24 cellular contexts compared by ENCODE assay signal in genomic region chrX:96689951-96690350, GRCh38. TPM values are rescaled to one million over a fixed set of nuclear protein-coding genes. Genes with fewer than 3 reads are reported as not detected.
DNase-seq lines count a peak whose midpoint lies in the region; ATAC-seq, FAIRE-seq and TF ChIP-seq lines count a peak whose summit lies in the region.
"Had no signal": no experiment of that assay in that cellular context is flagged by ENCODE, and none has a peak within 500 bp of the region (broad histone marks: within the 10 kb centered on the region; RNA-seq: fewer than 3 reads in every experiment).

No MANE protein-coding gene starts in this region.

- H3K27ac ChIP-seq in kidney (ENCODE audit: low read depth in 2 of 2, low read length in 2 of 2), result no peak overlapping the region
- H3K27ac ChIP-seq: KMS-11, SK-N-MC had no signal

- H3K4me3 Mint-ChIP-seq in effector memory CD8-positive, alpha-beta T cell, result no peak overlapping the region
- no peak overlapping the region for H3K4me3 Mint-ChIP-seq in Caco-2 (ENCODE audit: unreplicated experiment)
- H3K4me3 Mint-ChIP-seq: CD8-positive, alpha-beta T cell had no signal

- H3K9me3 ChIP-seq in kidney (ENCODE audit: control insufficient read depth in 1 of 2, low read length in 2 of 2) (no peaks in the 10 kb centered on the region), Caco-2 (no peaks in the 10 kb centered on the region)

- no peak overlapping the region for H3K9ac ChIP-seq in kidney (ENCODE audit: low read length in 2 of 2)
- H3K9ac ChIP-seq: KMS-11 had no signal

- H3K4me1 ChIP-seq in kidney (ENCODE audit: control insufficient read depth in 1 of 2, insufficient read depth in 1 of 2, low read depth in 1 of 2, low read length in 2 of 2), result no peaks in the 10 kb centered on the region
- H3K4me1 ChIP-seq in Caco-2, result no peaks in the 10 kb centered on the region

- peaks cover 2% of the 10 kb centered on the region for H3K36me3 Mint-ChIP-seq in effector memory CD8-positive, alpha-beta T cell (ENCODE audit: insufficient read depth)
- H3K36me3 Mint-ChIP-seq in Caco-2 (ENCODE audit: insufficient read depth, unreplicated experiment), result no peaks in the 10 kb centered on the region
- H3K36me3 Mint-ChIP-seq: CD8-positive, alpha-beta T cell had no signal

- no peak for TF ChIP-seq CTCF in kidney (IDR thresholded peaks at IDR 0.05; ENCODE audit: borderline replicate concordance, extremely low read depth, insufficient read depth)
- TF ChIP-seq CTCF in Caco-2 (IDR thresholded peaks at IDR 0.05; ENCODE audit: insufficient read depth in 1 of 2, low read depth in 1 of 2, low read length in 1 of 2, severe bottlenecking in 1 of 2, unreplicated experiment in 1 of 2), result no peak

- POLR2A ChIA-PET in Caco-2 (lab: Charles Lee), result no interaction called here

- intact Hi-C loops in kidney (cut with DNase I) (no loop called here), Caco-2 (cut with micrococcal nuclease; ENCODE audit: unreplicated experiment) (loop anchor here (10.0 kb wide), 1 partner anchor 145 kb away; no protein-coding TSS in a partner anchor)

- BruUV-seq in Caco-2 (replicated peaks; lab: Mats Ljungman, UMichigan), result no TSS peak

- no peaks in the 10 kb centered on the region for H3K36me3 ChIP-seq in kidney (ENCODE audit: control insufficient read depth in 1 of 2, insufficient read depth in 2 of 2, low read length in 2 of 2)
- H3K36me3 ChIP-seq in Caco-2 (ENCODE audit: control insufficient read depth, insufficient read depth, low read length), result no peaks in the 10 kb centered on the region

- CTCF ChIA-PET in Caco-2 (lab: Charles Lee), result no interaction called here

- DNase-seq in EH (ENCODE audit: low read depth), result peak; percentile 29
- peak; percentile 72 to 85 for DNase-seq in NCI-H446 (lab: John Stamatoyannopoulos, UW)
- DNase-seq in fibroblast of gingiva (ENCODE audit: low read depth), result peak; percentile 25
- DNase-seq in kidney, result no peak
- no peak for DNase-seq in SW480 (ENCODE audit: low spot score)
- no peak for DNase-seq in effector memory CD8-positive, alpha-beta T cell
- no peak for DNase-seq in Caco-2
- DNase-seq in NCI-H2107 (lab: John Stamatoyannopoulos, UW), result no peak
- DNase-seq: AML-193; C1 segment of cervical spinal cord; Calu3; CD8-positive, alpha-beta T cell; DMS53; EL; GF-D8; NCI-H187 treated with DMSO at 0.1 percent for 48 hours; NCI-H226; NCI-H524 treated with DMSO at 0.1 percent for 48 hours; Right ventricle myocardium superior; SW 1271 had no signal

- no peaks in the 10 kb centered on the region for H3K27me3 ChIP-seq in Caco-2 (replicated peaks; ENCODE audit: control insufficient read depth, insufficient read depth, low read length)

- H3K4me1 Mint-ChIP-seq in effector memory CD8-positive, alpha-beta T cell (ENCODE audit: low read depth in 2 of 2), result peaks cover 8 to 23% of the 10 kb centered on the region in 2 donors
- H3K4me1 Mint-ChIP-seq in Caco-2 (ENCODE audit: low read depth, unreplicated experiment), result no peaks in the 10 kb centered on the region

- FAIRE-seq in kidney (lab: Jason Lieb, UNC), result peak; percentile 3
- FAIRE-seq: H1, HTR-8/SVneo had no signal

- no peaks in the 10 kb centered on the region for H3K9me3 Mint-ChIP-seq in effector memory CD8-positive, alpha-beta T cell
- H3K9me3 Mint-ChIP-seq in Caco-2 (ENCODE audit: unreplicated experiment), result no peaks in the 10 kb centered on the region
- H3K9me3 Mint-ChIP-seq: CD8-positive, alpha-beta T cell had no signal

- no peak for ATAC-seq in effector memory CD8-positive, alpha-beta T cell (replicated peaks)
- ATAC-seq: CD8-positive, alpha-beta T cell had no signal

- peak overlapping the region in 1 of 2 donors; percentile 6 for H3K27ac Mint-ChIP-seq in effector memory CD8-positive, alpha-beta T cell
- no peak overlapping the region for H3K27ac Mint-ChIP-seq in Caco-2 (ENCODE audit: unreplicated experiment)

- no peaks in the 10 kb centered on the region for H3K27me3 Mint-ChIP-seq in effector memory CD8-positive, alpha-beta T cell
- no peaks in the 10 kb centered on the region for H3K27me3 Mint-ChIP-seq in Caco-2 (ENCODE audit: insufficient read depth, unreplicated experiment)

- H3K4me3 ChIP-seq in kidney (ENCODE audit: low read length in 2 of 2) (no peak overlapping the region), Caco-2 (ENCODE audit: low read depth, low read length) (no peak overlapping the region)
- H3K4me3 ChIP-seq: SK-N-MC had no signal

RNA-seq across cellular contexts. Expression of gene DIAPH2, which starts 5.3 kb away (rescaled TPM):
- total RNA-seq in kidney, result 15.0 TPM
- polyA plus RNA-seq in kidney (ENCODE audit: insufficient read depth, low read depth, low replicate concordance), result 2.1 TPM
- total RNA-seq in Caco-2 (2022), result 16.1 and 18.2 TPM in 2 replicates

Comparison
In these comparisons a context has a peak if more than half of its experiments do, and no peak if none do; other contexts are left out.
1. DNase-seq: peak in EH (single experiment), NCI-H446 (2 of 2) and fibroblast of gingiva (single experiment); none in kidney (single experiment), SW480 (single experiment), effector memory CD8-positive, alpha-beta T cell (0 of 3), Caco-2 (0 of 2) and NCI-H2107 (single experiment).